In the genomic region with DNA sequence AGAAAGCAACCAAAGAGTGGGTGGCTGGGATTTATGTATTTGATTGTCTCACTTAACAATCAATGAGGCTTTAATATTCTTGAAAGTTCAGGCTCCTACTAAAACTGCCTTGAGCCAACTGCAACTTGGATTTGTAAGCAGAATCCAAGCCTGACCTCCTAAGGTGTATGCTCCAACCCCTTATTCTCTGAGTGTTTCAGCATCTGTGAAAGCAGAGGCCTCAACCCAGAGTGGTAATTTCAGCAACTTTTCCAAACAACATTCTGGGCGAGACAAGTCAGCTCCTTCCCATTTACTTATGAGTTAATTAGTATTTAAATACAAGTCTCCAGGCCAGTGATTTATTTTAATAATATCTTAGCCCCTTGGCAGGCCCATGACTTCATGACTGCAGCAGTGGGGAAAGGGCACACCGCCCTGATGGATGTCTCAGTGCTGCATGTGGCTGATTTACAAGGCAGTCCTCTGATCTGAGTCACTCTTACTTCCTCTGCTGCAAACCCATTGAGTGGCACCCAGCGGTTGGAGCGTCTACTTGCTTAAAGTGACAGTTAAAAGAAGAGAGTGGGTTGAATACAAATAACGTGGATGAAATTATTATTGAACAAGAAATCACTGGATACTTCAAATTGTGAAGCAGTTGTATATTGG, we compare ENCODE assay signal across 9 cellular contexts.
A peak's percentile ranks its signal among the peaks of the same experiment; 100 is the strongest.
DNase-seq lines count a peak whose midpoint lies in the region; ATAC-seq and TF ChIP-seq lines count a peak whose summit lies in the region.
"Had no signal": no experiment of that assay in that cellular context is flagged by ENCODE, and none has a peak within 500 bp of the region (broad histone marks: within the 10 kb centered on the region; RNA-seq: fewer than 3 reads in every experiment).

No MANE protein-coding gene starts in this region.

- no peak overlapping the region for H3K4me3 Mint-ChIP-seq in activated CD4-positive, alpha-beta T cell treated with anti-CD3 and anti-CD28 coated beads for 36 hours
- H3K4me3 Mint-ChIP-seq in activated CD4-positive, alpha-beta T cell treated with anti-CD3 and anti-CD28 coated beads, Interleukin-2, amount 10 ng/mL, durations not matched to agents 7 days and 5 days = no peak overlapping the region
- no peak overlapping the region for H3K4me3 Mint-ChIP-seq in stimulated activated naive B cell treated with anti-CD40 and anti-IgM and Interleukin-4, amounts not matched to agents 10 μg/mL and 1 μg/mL and 100 μg/mL, for 72 hours

- no peak for ATAC-seq in activated CD4-positive, alpha-beta T cell treated with anti-CD3 and anti-CD28 coated beads for 36 hours
- ATAC-seq in stimulated activated naive B cell treated with anti-CD40 and anti-IgM and Interleukin-4, amounts not matched to agents 10 μg/mL and 1 μg/mL and 100 μg/mL, for 72 hours (replicated peaks) = peak; percentile 70 to 80

- intact Hi-C loops in activated CD4-positive, alpha-beta T cell treated with anti-CD3 and anti-CD28 coated beads for 36 hours (cut with DNase I, micrococcal nuclease) = no loop called here
- intact Hi-C loops in mammary epithelial cell (cut with micrococcal nuclease) = loop anchor here (5.0 to 10.0 kb wide), 3 partner anchors 174 to 362 kb away; no protein-coding TSS in a partner anchor
- intact Hi-C loops in prostate gland (cut with DNase I) = no loop called here

- no peaks in the 10 kb centered on the region for H3K9me3 ChIP-seq in mammary epithelial cell (replicated peaks; ENCODE audit: insufficient read depth, low read length)
- no peaks in the 10 kb centered on the region for H3K9me3 ChIP-seq in prostate gland

- 33% methylated on average over 5 of the region's 5 CpGs for WGBS in mammary epithelial cell (ENCODE audit: low coverage, missing lambda C conversion rate)
- 85% methylated on average over 5 of the region's 5 CpGs for WGBS in prostate gland

- H4K20me1 ChIP-seq in mammary epithelial cell (ENCODE audit: insufficient read depth, low read length) = no peaks in the 10 kb centered on the region

- no peak overlapping the region for H3K4me3 ChIP-seq in mammary epithelial cell (replicated peaks in 1 of 3; ENCODE audit: insufficient read depth in 1 of 3, low read depth in 2 of 3, low read length in 3 of 3)
- H3K4me3 ChIP-seq in prostate gland = no peak overlapping the region

- no TSS peak for BruUV-seq in mammary epithelial cell (replicated peaks; lab: Mats Ljungman, UMichigan)

- H2AFZ ChIP-seq in mammary epithelial cell (ENCODE audit: low read depth, low read length) = no peak overlapping the region

- peaks cover 5% of the 10 kb centered on the region for H3K27me3 Mint-ChIP-seq in activated CD4-positive, alpha-beta T cell treated with anti-CD3 and anti-CD28 coated beads for 36 hours
- peaks cover 1% of the 10 kb centered on the region for H3K27me3 Mint-ChIP-seq in activated CD4-positive, alpha-beta T cell treated with anti-CD3 and anti-CD28 coated beads, Interleukin-2, amount 10 ng/mL, durations not matched to agents 7 days and 5 days
- no peaks in the 10 kb centered on the region for H3K27me3 Mint-ChIP-seq in stimulated activated naive B cell treated with anti-CD40 and anti-IgM and Interleukin-4, amounts not matched to agents 10 μg/mL and 1 μg/mL and 100 μg/mL, for 72 hours

- DNase-seq in activated CD4-positive, alpha-beta T cell treated with anti-CD3 and anti-CD28 coated beads for 36 hours = peak; percentile 17
- DNase-seq in activated CD4-positive, alpha-beta T cell treated with anti-CD3 and anti-CD28 coated beads, Interleukin-2, amount 10 ng/mL, durations not matched to agents 7 days and 5 days = no peak
- DNase-seq in LoVo (ENCODE audit: low spot score) (peak; percentile 29), mammary epithelial cell (peak; percentile 82), GM19240 (ENCODE audit: insufficient read length, low spot score) (no peak), prostate gland (ENCODE audit: low spot score) (no peak)
- DNase-seq in stimulated activated naive B cell treated with anti-CD40 and anti-IgM and Interleukin-4, amounts not matched to agents 10 μg/mL and 1 μg/mL and 100 μg/mL, for 72 hours = no peak
- DNase-seq in stimulated activated naive CD4-positive, alpha-beta T cell treated with Interleukin-2 at 50 U/mL for 16 hours (lab: John Stamatoyannopoulos, UW) = no peak
- DNase-seq: NCI-H1417 had no signal

- in situ Hi-C loops in mammary epithelial cell (cut with MboI; ENCODE audit: low sequenced_read_pairs in 2 of 2) = no loop called here

- H3K79me2 ChIP-seq in mammary epithelial cell (ENCODE audit: insufficient read depth, low read length) = no peaks in the 10 kb centered on the region

- no peaks in the 10 kb centered on the region for H3K36me3 ChIP-seq in mammary epithelial cell (ENCODE audit: insufficient read depth, low read length)
- H3K36me3 ChIP-seq in prostate gland = no peaks in the 10 kb centered on the region

- peaks cover 23% of the 10 kb centered on the region for H3K4me1 ChIP-seq in mammary epithelial cell (ENCODE audit: insufficient read depth, low read length)
- no peaks in the 10 kb centered on the region for H3K4me1 ChIP-seq in prostate gland (replicated peaks)

- H3K27ac ChIP-seq in mammary epithelial cell (ENCODE audit: insufficient read depth, low read depth, low read length) (no peak overlapping the region), prostate gland (no peak overlapping the region)

- dilution Hi-C loops in mammary epithelial cell (cut with HindIII; ENCODE audit: low sequenced_read_pairs) = no loop called here

- TF ChIP-seq CTCF in mammary epithelial cell (conservative IDR thresholded peaks at IDR 0.05 in 1 of 2, IDR thresholded peaks at IDR 0.05 in 1 of 2; ENCODE audit: extremely low read depth in 1 of 2, insufficient read depth in 1 of 2, low read depth in 1 of 2, low read length in 2 of 2) = peak; percentile 5 to 39
- TF ChIP-seq CTCF in prostate gland (IDR thresholded peaks at IDR 0.05) = no peak

- H3K27me3 ChIP-seq in mammary epithelial cell (ENCODE audit: insufficient read depth, low read length) = no peaks in the 10 kb centered on the region
- H3K27me3 ChIP-seq in prostate gland (replicated peaks; ENCODE audit: insufficient read depth) = no peaks in the 10 kb centered on the region

- no peaks in the 10 kb centered on the region for H3K36me3 Mint-ChIP-seq in activated CD4-positive, alpha-beta T cell treated with anti-CD3 and anti-CD28 coated beads for 36 hours (ENCODE audit: low read depth)
- H3K36me3 Mint-ChIP-seq in activated CD4-positive, alpha-beta T cell treated with anti-CD3 and anti-CD28 coated beads, Interleukin-2, amount 10 ng/mL, durations not matched to agents 7 days and 5 days (ENCODE audit: low read depth) = no peaks in the 10 kb centered on the region
- no peaks in the 10 kb centered on the region for H3K36me3 Mint-ChIP-seq in stimulated activated naive B cell treated with anti-CD40 and anti-IgM and Interleukin-4, amounts not matched to agents 10 μg/mL and 1 μg/mL and 100 μg/mL, for 72 hours

- POLR2A ChIA-PET in activated CD4-positive, alpha-beta T cell treated with anti-CD3 and anti-CD28 coated beads for 36 hours (lab: Charles Lee) = no interaction called here
- POLR2A ChIA-PET in activated CD4-positive, alpha-beta T cell treated with anti-CD3 and anti-CD28 coated beads, Interleukin-2, amount 10 ng/mL, durations not matched to agents 7 days and 5 days (lab: Charles Lee) = no interaction called here

- H3K9me3 Mint-ChIP-seq in activated CD4-positive, alpha-beta T cell treated with anti-CD3 and anti-CD28 coated beads for 36 hours (ENCODE audit: low read depth) = no peaks in the 10 kb centered on the region
- H3K9me3 Mint-ChIP-seq in activated CD4-positive, alpha-beta T cell treated with anti-CD3 and anti-CD28 coated beads, Interleukin-2, amount 10 ng/mL, durations not matched to agents 7 days and 5 days = no peaks in the 10 kb centered on the region
- H3K9me3 Mint-ChIP-seq in stimulated activated naive B cell treated with anti-CD40 and anti-IgM and Interleukin-4, amounts not matched to agents 10 μg/mL and 1 μg/mL and 100 μg/mL, for 72 hours = no peaks in the 10 kb centered on the region

- TF ChIP-seq POLR2A in prostate gland (IDR thresholded peaks at IDR 0.05) = no peak

- CTCF ChIA-PET in activated CD4-positive, alpha-beta T cell treated with anti-CD3 and anti-CD28 coated beads for 36 hours (lab: Charles Lee) = interaction anchor here (0.6 to 0.7 kb wide), 2 partner anchors 375 to 729 kb away, joined by 3 to 4 read pairs; no protein-coding TSS in a partner anchor
- CTCF ChIA-PET in activated CD4-positive, alpha-beta T cell treated with anti-CD3 and anti-CD28 coated beads, Interleukin-2, amount 10 ng/mL, durations not matched to agents 7 days and 5 days (lab: Charles Lee) = no interaction called here
- CTCF ChIA-PET in mammary epithelial cell (lab: Charles Lee; ENCODE audit: low non-redundant PET) = no interaction called here

- H3K9ac ChIP-seq in mammary epithelial cell (ENCODE audit: insufficient read depth, low read length) = no peak overlapping the region

- no peaks in the 10 kb centered on the region for H3K4me1 Mint-ChIP-seq in activated CD4-positive, alpha-beta T cell treated with anti-CD3 and anti-CD28 coated beads for 36 hours
- no peaks in the 10 kb centered on the region for H3K4me1 Mint-ChIP-seq in activated CD4-positive, alpha-beta T cell treated with anti-CD3 and anti-CD28 coated beads, Interleukin-2, amount 10 ng/mL, durations not matched to agents 7 days and 5 days
- H3K4me1 Mint-ChIP-seq in stimulated activated naive B cell treated with anti-CD40 and anti-IgM and Interleukin-4, amounts not matched to agents 10 μg/mL and 1 μg/mL and 100 μg/mL, for 72 hours = no peaks in the 10 kb centered on the region

- peak overlapping the region; percentile 60 for H3K4me2 ChIP-seq in mammary epithelial cell (ENCODE audit: insufficient read depth, low read depth, low read length)

- H3K27ac Mint-ChIP-seq in activated CD4-positive, alpha-beta T cell treated with anti-CD3 and anti-CD28 coated beads for 36 hours = no peak overlapping the region
- no peak overlapping the region for H3K27ac Mint-ChIP-seq in activated CD4-positive, alpha-beta T cell treated with anti-CD3 and anti-CD28 coated beads, Interleukin-2, amount 10 ng/mL, durations not matched to agents 7 days and 5 days
- H3K27ac Mint-ChIP-seq in stimulated activated naive B cell treated with anti-CD40 and anti-IgM and Interleukin-4, amounts not matched to agents 10 μg/mL and 1 μg/mL and 100 μg/mL, for 72 hours = no peak overlapping the region

Comparison
In these comparisons a context has a peak if more than half of its experiments do, and no peak if none do; other contexts are left out.
1. DNase-seq: peak in activated CD4-positive, alpha-beta T cell treated with anti-CD3 and anti-CD28 coated beads for 36 hours (single experiment), LoVo (single experiment) and mammary epithelial cell (single experiment); none in activated CD4-positive, alpha-beta T cell treated with anti-CD3 and anti-CD28 coated beads, Interleukin-2, amount 10 ng/mL, durations not matched to agents 7 days and 5 days (single experiment), stimulated activated naive B cell treated with anti-CD40 and anti-IgM and Interleukin-4, amounts not matched to agents 10 μg/mL and 1 μg/mL and 100 μg/mL, for 72 hours (single experiment), GM19240 (single experiment), stimulated activated naive CD4-positive, alpha-beta T cell treated with Interleukin-2 at 50 U/mL for 16 hours (single experiment) and prostate gland (single experiment).
2. CTCF ChIP-seq: peak in mammary epithelial cell (2 of 2); none in prostate gland (0 of 4).